17 cellular contexts compared by ENCODE assay signal in the genomic region with DNA sequence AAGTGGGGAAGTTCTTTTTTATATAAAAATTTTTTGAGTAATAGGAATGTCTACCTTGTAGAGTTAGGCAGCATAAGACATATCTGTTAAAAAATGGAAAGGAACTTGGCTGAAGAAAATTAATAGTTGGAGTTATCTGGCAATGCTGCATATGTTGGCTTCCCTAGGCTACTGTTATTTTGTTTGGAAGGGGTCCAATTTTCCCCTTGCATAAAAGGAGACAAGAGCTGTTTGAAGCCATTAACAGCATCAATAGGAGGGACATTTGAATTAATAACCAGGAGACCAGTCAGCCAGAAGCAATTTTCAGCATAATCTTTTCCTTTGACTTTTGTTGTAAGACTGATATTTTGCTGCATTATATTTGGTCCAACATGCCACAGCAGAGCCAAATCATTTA.
DNase-seq lines count a peak whose midpoint lies in the region; ATAC-seq and TF ChIP-seq lines count a peak whose summit lies in the region.
"Had no signal": no experiment of that assay in that cellular context is flagged by ENCODE, and none has a peak within 500 bp of the region (broad histone marks: within the 10 kb centered on the region; RNA-seq: fewer than 3 reads in every experiment).

No MANE protein-coding gene starts in this region.

- no peaks in the 10 kb centered on the region for H3K27me3 ChIP-seq in hepatocyte
- H3K27me3 ChIP-seq: spleen had no signal

- H2AFZ ChIP-seq in hepatocyte: no peak overlapping the region

- DNase-seq in NCI-H2196 (lab: John Stamatoyannopoulos, UW; ENCODE audit: unreplicated experiment): peak; percentile 70
- no peak for DNase-seq in NCI-H2196 treated with DMSO at 0.1 percent for 48 hours (lab: John Stamatoyannopoulos, UW; ENCODE audit: unreplicated experiment)
- peak; percentile 29 for DNase-seq in NCI-H226
- peak; percentile 85 for DNase-seq in choroid plexus epithelial cell (ENCODE audit: low read depth)
- DNase-seq in retinal pigment epithelial cell (ENCODE audit: low read depth): peak; percentile 54
- DNase-seq in hepatocyte (ENCODE audit: low spot score): no peak
- DNase-seq: activated CD4-positive, alpha-beta T cell treated with anti-CD3 and anti-CD28 coated beads, Interleukin-2, amount 50 U/mL, for 4 hours; CD4-positive, alpha-beta T cell; foreskin melanocyte; nucleus accumbens; spleen; stimulated activated naive CD8-positive, alpha-beta T cell treated with anti-CD3 and anti-CD28 coated beads, Interleukin-15, amount 100 ng/mL, for 72 hours; T1000 had no signal

- no peaks in the 10 kb centered on the region for H3K9me3 ChIP-seq in hepatocyte (ENCODE audit: low read depth)

- H3K9me2 ChIP-seq in hepatocyte (replicated peaks; ENCODE audit: insufficient read depth): no peaks in the 10 kb centered on the region

- H3K4me1 ChIP-seq in hepatocyte (ENCODE audit: insufficient read depth): peaks cover 14% of the 10 kb centered on the region

- TF ChIP-seq CTCF in choroid plexus epithelial cell (conservative IDR thresholded peaks at IDR 0.05; ENCODE audit: low read depth, low read length) (no peak), retinal pigment epithelial cell (conservative IDR thresholded peaks at IDR 0.05; ENCODE audit: low read depth, low read length) (no peak), hepatocyte (IDR thresholded peaks at IDR 0.05; ENCODE audit: poor library complexity) (no peak)

- H3K79me2 ChIP-seq in hepatocyte: no peaks in the 10 kb centered on the region

- H3K36me3 ChIP-seq in hepatocyte (replicated peaks; ENCODE audit: insufficient read depth, low read depth): no peaks in the 10 kb centered on the region
- H3K36me3 ChIP-seq: spleen had no signal

- ATAC-seq in HG03342 (IDR thresholded peaks at IDR 0.05; ENCODE audit: unreplicated experiment): no peak
- ATAC-seq in GM19395 (IDR thresholded peaks at IDR 0.05; ENCODE audit: unreplicated experiment): no peak
- ATAC-seq: A549; Right ventricle myocardium inferior; stimulated activated naive CD8-positive, alpha-beta T cell treated with anti-CD3 and anti-CD28 coated beads, Interleukin-15, amount 100 ng/mL, for 72 hours had no signal

- H3K27ac ChIP-seq in hepatocyte: no peak overlapping the region
- H3K27ac ChIP-seq: A549, spleen had no signal

- H3K4me2 ChIP-seq in hepatocyte: no peak overlapping the region
- H3K4me2 ChIP-seq: A549 had no signal

- no peaks in the 10 kb centered on the region for H4K20me1 ChIP-seq in hepatocyte (ENCODE audit: insufficient read depth, poor library complexity, severe bottlenecking)

- H3K4me3 ChIP-seq in choroid plexus epithelial cell (ENCODE audit: low read depth, low read length) (no peak overlapping the region), retinal pigment epithelial cell (ENCODE audit: low read length) (no peak overlapping the region), hepatocyte (no peak overlapping the region)
- H3K4me3 ChIP-seq: A549, spleen had no signal

Comparison
In these comparisons a context has a peak if more than half of its experiments do, and no peak if none do; other contexts are left out.
1. DNase-seq: peak in NCI-H2196 (single experiment), NCI-H226 (single experiment), choroid plexus epithelial cell (single experiment) and retinal pigment epithelial cell (single experiment); none in NCI-H2196 treated with DMSO at 0.1 percent for 48 hours (single experiment) and hepatocyte (single experiment).